In genomic region chr14:51160871-51161270, GRCh38 we compare ENCODE assay signal across 19 cellular contexts.
"Had no signal": no experiment of that assay in that cellular context is flagged by ENCODE, and none has a peak within 500 bp of the region (broad histone marks: within the 10 kb centered on the region; RNA-seq: fewer than 3 reads in every experiment).

No MANE protein-coding gene starts in this region.

- DNase-seq: activated CD4-positive, alpha-beta memory T cell treated with anti-CD3 and anti-CD28 coated beads for 36 hours; activated CD4-positive, alpha-beta T cell treated with anti-CD3 and anti-CD28 coated beads for 4 hours; activated CD8-positive, alpha-beta memory T cell treated with anti-CD3 and anti-CD28 coated beads, Interleukin-2, amount 10 ng/mL, durations not matched to agents 7 days and 5 days; activated naive CD4-positive, alpha-beta T cell; activated naive CD8-positive, alpha-beta T cell treated with anti-CD3 and anti-CD28 coated beads for 36 hours; activated T-cell treated with anti-CD3 and anti-CD28 coated beads, Interleukin-2, amount 50 U/mL, for 1 hour; amygdala; effector memory CD8-positive, alpha-beta T cell; esophagus squamous epithelium; immature natural killer cell; kidney glomerular epithelial cell; mesenchymal stem cell; mucosa of descending colon; retina; stimulated activated CD8-positive, alpha-beta memory T cell treated with anti-CD3 and anti-CD28 coated beads, Interleukin-4, amount 100 ng/mL, for 48 hours; stimulated activated naive CD8-positive, alpha-beta T cell treated with anti-CD3 and anti-CD28 coated beads, Interleukin-15, amount 100 ng/mL, for 72 hours had no signal

- H3K27me3 ChIP-seq: cardiac muscle cell, esophagus squamous epithelium, suprapubic skin had no signal

- H3K27ac ChIP-seq: cardiac muscle cell, esophagus squamous epithelium, suprapubic skin had no signal

- H3K4me1 ChIP-seq: esophagus squamous epithelium had no signal

- ATAC-seq: activated CD8-positive, alpha-beta memory T cell treated with anti-CD3 and anti-CD28 coated beads, Interleukin-2, amount 10 ng/mL, durations not matched to agents 7 days and 5 days; activated T-helper 17 cell treated with anti-CD3 and anti-CD28 coated beads, Interleukin-2, amount 50 U/mL, for 72 hours; effector memory CD8-positive, alpha-beta T cell; mucosa of descending colon; stimulated activated naive CD8-positive, alpha-beta T cell treated with anti-CD3 and anti-CD28 coated beads, Interleukin-15, amount 100 ng/mL, for 72 hours had no signal
